ENCODE assay signal across 9 cellular contexts in the genomic region with DNA sequence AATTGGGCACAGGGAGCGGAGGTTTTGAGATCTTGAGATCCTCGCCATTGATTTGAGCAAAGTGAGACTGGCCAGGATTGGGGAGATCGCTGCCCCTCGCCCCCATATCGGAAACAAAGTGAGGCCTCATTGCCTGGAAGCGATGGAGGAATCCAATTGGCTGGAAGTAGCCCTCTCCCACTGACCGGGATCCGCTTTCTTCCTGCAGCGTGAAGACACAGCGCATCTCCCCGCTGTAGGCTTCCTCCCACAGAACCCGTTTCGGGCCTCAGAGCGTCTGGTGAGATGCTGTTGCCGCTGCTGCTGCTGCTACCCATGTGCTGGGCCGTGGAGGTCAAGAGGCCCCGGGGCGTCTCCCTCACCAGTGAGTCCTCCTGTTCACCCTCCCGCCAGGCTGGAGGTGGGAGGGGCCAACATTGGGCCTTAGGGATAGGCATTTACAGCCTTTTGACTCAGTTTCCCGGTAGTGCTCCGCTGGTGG. TPM values are rescaled to one million over a fixed set of nuclear protein-coding genes. Genes with fewer than 3 reads are reported as not detected.
A peak's percentile ranks its signal among the peaks of the same experiment; 100 is the strongest.
DNase-seq lines count a peak whose midpoint lies in the region; ATAC-seq and TF ChIP-seq lines count a peak whose summit lies in the region.
"Had no signal": no experiment of that assay in that cellular context is flagged by ENCODE, and none has a peak within 500 bp of the region (broad histone marks: within the 10 kb centered on the region; RNA-seq: fewer than 3 reads in every experiment).

No MANE protein-coding gene starts in this region.

- H3K36me3 ChIP-seq in WERI-Rb-1 = peaks cover 40% of the 10 kb centered on the region
- H3K36me3 ChIP-seq in sigmoid colon = peaks cover 6 to 44% (median 28%) of the 10 kb centered on the region in 4 donors

- TF ChIP-seq EP300 in sigmoid colon (IDR thresholded peaks at IDR 0.05) = no peak

- no peak for TF ChIP-seq POLR2A in sigmoid colon (IDR thresholded peaks at IDR 0.05)

- H3K27me3 ChIP-seq in WERI-Rb-1 (ENCODE audit: insufficient read depth, low read depth, severe bottlenecking) (no peaks in the 10 kb centered on the region), sigmoid colon (no peaks in the 10 kb centered on the region)

- intact Hi-C loops in sigmoid colon (cut with DNase I) = loop anchor here (1.0 to 10.0 kb wide), 3 partner anchors 55 to 311 kb away; a partner anchor contains a TSS

- 2 to 5% methylated on average over 21 of the region's 21 CpGs for WGBS in sigmoid colon, 2 donors

- H3K4me3 ChIP-seq in WERI-Rb-1 (ENCODE audit: low read depth, low read length) (peak overlapping the region; percentile 59), fibroblast of villous mesenchyme (ENCODE audit: low read depth, low read length) (peak overlapping the region; percentile 98), sigmoid colon (peak overlapping the region; percentile 54 to 82 (median 71))

- no peaks in the 10 kb centered on the region for H3K9me3 ChIP-seq in WERI-Rb-1 (ENCODE audit: severe bottlenecking)
- no peaks in the 10 kb centered on the region for H3K9me3 ChIP-seq in sigmoid colon

- H3K27ac ChIP-seq in WERI-Rb-1 = peak overlapping the region; percentile 86
- H3K27ac ChIP-seq in sigmoid colon = peak overlapping the region; percentile 73 to 85 (median 78)

- no peak for ATAC-seq in HG03457 (IDR thresholded peaks at IDR 0.05; ENCODE audit: unreplicated experiment)

- peak; percentile 30 for DNase-seq in stimulated activated CD4-positive, alpha-beta T cell treated with anti-CD3 and anti-CD28 coated beads, Interleukin-15, amount 100 ng/mL, for 24 hours
- no peak for DNase-seq in stimulated activated CD4-positive, alpha-beta T cell treated with anti-CD3 and anti-CD28 coated beads, Interleukin-12 subunit alpha, Interleukin-12 subunit beta, amount 100 ng/mL, for 4 hours
- no peak for DNase-seq in WERI-Rb-1
- peak; percentile 32 for DNase-seq in fibroblast of villous mesenchyme (ENCODE audit: low read depth)
- DNase-seq in sigmoid colon = peak; percentile 73
- DNase-seq in hippocampal formation (lab: John Stamatoyannopoulos, UW) = no peak
- no peak for DNase-seq in NCI-H524 treated with DMSO at 0.1 percent for 48 hours (lab: John Stamatoyannopoulos, UW)

- H3K4me1 ChIP-seq in sigmoid colon = peaks cover 0 to 22% (median 19%) of the 10 kb centered on the region in 4 donors

- no peak for TF ChIP-seq CTCF in WERI-Rb-1 (IDR thresholded peaks at IDR 0.05; ENCODE audit: low read depth, low read length)
- TF ChIP-seq CTCF in fibroblast of villous mesenchyme (IDR thresholded peaks at IDR 0.05; ENCODE audit: insufficient read depth, low read depth, low read length) = no peak
- no peak for TF ChIP-seq CTCF in sigmoid colon (IDR thresholded peaks at IDR 0.05)

RNA-seq across cellular contexts. Expression of a gene that starts 0.4 kb away (rescaled TPM):
- total RNA-seq in fibroblast of villous mesenchyme (85.5 and 93.1 TPM in 2 replicates), sigmoid colon (10 to 100 TPM; 57.6 to 98.0 (median 83.9) TPM)
- polyA plus RNA-seq in sigmoid colon = 100 to 1,000 TPM in 1 of 3 donors, 10 to 100 TPM in 2; 65.0 to 187 (median 96.7) TPM

RNA-seq across cellular contexts. Expression of a gene that starts 1.0 kb away (rescaled TPM):
- total RNA-seq in fibroblast of villous mesenchyme (under 0.01 and 0.43 TPM in 2 replicates), sigmoid colon (not detected)
- polyA plus RNA-seq in sigmoid colon = 1 to 10 TPM in 1 of 3 donors, under 1 TPM in 1, not detected in 1; 0.29 to 1.4 TPM
- total RNA-seq: lung microvascular endothelial cell had no signal

RNA-seq across cellular contexts. Expression of a gene that starts 16.8 kb away (rescaled TPM):
- total RNA-seq in fibroblast of villous mesenchyme = 0.32 and 1.3 TPM in 2 replicates
- total RNA-seq in sigmoid colon = 10 to 100 TPM in 1 of 4 donors, 1 to 10 TPM in 3; 1.1 to 15.5 (median 1.9) TPM
- polyA plus RNA-seq in sigmoid colon = 1 to 10 TPM; 1.8 to 8.5 (median 4.2) TPM

RNA-seq across cellular contexts. Expression of a gene that starts 45.0 kb away (rescaled TPM):
- total RNA-seq in fibroblast of villous mesenchyme (not detected in 2 replicates), sigmoid colon (1 to 10 TPM in 3 of 4 donors, under 1 TPM in 1; 0.16 to 3.0 (median 1.1) TPM)
- under 1 TPM in 2 of 3 donors, not detected in 1; under 0.01 to 0.63 TPM for polyA plus RNA-seq in sigmoid colon
- total RNA-seq: lung microvascular endothelial cell had no signal

RNA-seq across cellular contexts. Expression of a gene that starts 51.8 kb away (rescaled TPM):
- total RNA-seq in fibroblast of villous mesenchyme (5.6 and 6.8 TPM in 2 replicates), sigmoid colon (1 to 10 TPM in 3 of 4 donors, under 1 TPM in 1; 0.83 to 4.9 (median 2.4) TPM)
- polyA plus RNA-seq in sigmoid colon = 1 to 10 TPM in 1 of 3 donors, under 1 TPM in 1, not detected in 1; 0.46 to 3.3 TPM

Comparison
In these comparisons a context has a peak if more than half of its experiments do, and no peak if none do; other contexts are left out.
1. DNase-seq: peak in stimulated activated CD4-positive, alpha-beta T cell treated with anti-CD3 and anti-CD28 coated beads, Interleukin-15, amount 100 ng/mL, for 24 hours (single experiment), fibroblast of villous mesenchyme (single experiment) and sigmoid colon (single experiment); none in stimulated activated CD4-positive, alpha-beta T cell treated with anti-CD3 and anti-CD28 coated beads, Interleukin-12 subunit alpha, Interleukin-12 subunit beta, amount 100 ng/mL, for 4 hours (single experiment), WERI-Rb-1 (single experiment), hippocampal formation (0 of 2) and NCI-H524 treated with DMSO at 0.1 percent for 48 hours (single experiment).
2. Peak in every context shown above with its lines, with median percentiles within 50 percentile points of each other: H3K4me3 ChIP-seq.